Comparison of ENCODE assay signal across 3 cellular contexts in the genomic region with DNA sequence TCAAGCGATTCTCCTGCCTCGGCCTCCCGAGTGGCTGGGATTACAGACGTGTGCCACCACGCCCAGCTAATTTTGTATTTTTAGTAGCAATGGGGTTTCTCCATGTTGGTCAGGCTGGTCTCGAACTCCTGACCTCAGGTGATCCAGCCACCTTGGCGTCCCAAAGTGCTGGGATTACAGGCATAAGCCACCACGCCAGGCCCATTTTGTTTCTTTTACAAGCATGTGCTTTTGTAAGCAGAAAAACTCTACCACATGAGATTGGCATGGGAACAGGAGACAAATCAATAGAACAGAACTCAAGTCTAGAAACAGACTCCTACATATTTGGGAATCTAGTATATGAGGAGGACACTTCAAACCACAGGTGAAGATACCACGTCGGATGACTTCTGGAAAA. TPM values are rescaled to one million over a fixed set of nuclear protein-coding genes. Genes with fewer than 3 reads are reported as not detected.
"Had no signal": no experiment of that assay in that cellular context is flagged by ENCODE, and none has a peak within 500 bp of the region (broad histone marks: within the 10 kb centered on the region; RNA-seq: fewer than 3 reads in every experiment).

No MANE protein-coding gene starts in this region.

RNA-seq across cellular contexts. Expression of a gene that starts 52.4 kb away (rescaled TPM):
- total RNA-seq: LHCN-M2, OCI-LY7, SK-MEL-5 had no signal
